In genomic region chr9:35070823-35071813, GRCh38 we compare ENCODE assay signal across 1 cellular context.
TF ChIP-seq lines count a peak whose summit lies in the region.

No MANE protein-coding gene starts in this region.

TF ChIP-seq in IMR-90, 13 proteins besides CTCF, POLR2A, EP300 and RAD21 (continued from another document):
- no peak for TF ChIP-seq RCOR1 (IDR thresholded peaks at IDR 0.05; ENCODE audit: insufficient replicate concordance, low read length)
- no peak for TF ChIP-seq MAZ (IDR thresholded peaks at IDR 0.05; ENCODE audit: borderline replicate concordance, low read depth, low read length)
- no peak for TF ChIP-seq CHD1 (IDR thresholded peaks at IDR 0.05; ENCODE audit: low read depth, low read length)
- TF ChIP-seq USF2 (IDR thresholded peaks at IDR 0.05; ENCODE audit: low read depth, low read length) = no peak
- TF ChIP-seq MXI1 (IDR thresholded peaks at IDR 0.05; ENCODE audit: borderline replicate concordance, low read depth, low read length) = no peak
TF ChIP-seq in IMR-90: peak in this region for 0.
